ENCODE assay signal across 8 cellular contexts in the genomic region with DNA sequence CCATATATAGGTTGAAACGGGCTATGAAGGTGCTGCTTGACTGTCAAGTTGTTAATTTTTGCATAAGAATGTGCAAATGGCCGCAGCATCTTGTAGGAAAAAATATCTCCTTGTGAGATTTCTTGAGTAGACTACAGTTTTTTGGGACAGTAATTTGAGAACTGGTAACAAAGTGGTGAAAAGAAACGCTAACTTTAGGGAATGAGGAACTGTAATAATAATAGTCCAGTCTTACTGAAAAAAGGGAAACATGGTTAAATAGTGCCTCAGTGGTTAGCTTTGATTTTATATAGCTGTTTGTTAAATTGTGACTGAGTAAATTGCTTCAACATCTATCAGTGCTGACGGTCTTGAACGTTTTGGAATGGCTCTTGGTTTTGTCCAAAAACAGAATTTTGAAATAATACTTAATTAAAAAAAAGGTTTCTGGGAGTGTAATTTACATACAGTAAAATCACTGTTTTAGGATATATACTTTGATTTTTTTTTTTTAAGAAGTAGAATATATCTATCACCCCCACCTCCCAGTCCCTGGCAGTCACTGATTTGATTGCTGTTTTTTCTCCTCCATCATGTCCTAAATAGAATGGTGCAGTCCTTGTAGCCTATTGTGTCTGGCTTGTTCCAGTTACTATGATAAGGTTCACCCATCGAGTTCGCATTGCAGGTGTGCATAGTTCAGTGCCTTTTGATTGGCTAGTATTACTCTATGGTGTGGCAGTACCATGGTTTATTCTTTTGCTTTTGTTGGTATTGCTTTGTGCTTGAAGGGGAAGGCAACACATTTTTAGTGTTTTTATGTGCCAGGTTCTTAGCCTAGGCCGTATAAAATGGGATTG. TPM values are rescaled to one million over a fixed set of nuclear protein-coding genes. Genes with fewer than 3 reads are reported as not detected.
DNase-seq lines count a peak whose midpoint lies in the region; ATAC-seq and TF ChIP-seq lines count a peak whose summit lies in the region.

No MANE protein-coding gene starts in this region.

- H3K4me1 Mint-ChIP-seq in activated naive CD4-positive, alpha-beta T cell treated with anti-CD3 and anti-CD28 coated beads, Interleukin-2, amount 50 U/mL, for 24 hours: peaks cover 57% of the 10 kb centered on the region

- 11% methylated on average over 8 of the region's 8 CpGs for WGBS in right lobe of liver (ENCODE audit: insufficient coverage, low coverage, low lambda C conversion rate, missing lambda C conversion rate)
- WGBS in transverse colon (ENCODE audit: low coverage in 1 of 2), 2 donors: 15 to 25% methylated on average over 8 of the region's 8 CpGs

- peak overlapping the region; percentile 99 for H3K4me3 Mint-ChIP-seq in activated naive CD4-positive, alpha-beta T cell treated with anti-CD3 and anti-CD28 coated beads, Interleukin-2, amount 50 U/mL, for 24 hours

- intact Hi-C loops in right lobe of liver (cut with DNase I): no loop called here
- intact Hi-C loops in transverse colon (cut with DNase I; ENCODE audit: low total_unique reads): no loop called here

- no peaks in the 10 kb centered on the region for H3K9me3 ChIP-seq in adipocyte (ENCODE audit: control insufficient read depth, low read length)
- H3K9me3 ChIP-seq in right lobe of liver: no peaks in the 10 kb centered on the region
- no peaks in the 10 kb centered on the region for H3K9me3 ChIP-seq in transverse colon

- TF ChIP-seq EP300 in transverse colon (IDR thresholded peaks at IDR 0.05; ENCODE audit: low read depth): no peak

- peak overlapping the region; percentile 43 for H3K27ac Mint-ChIP-seq in activated naive CD4-positive, alpha-beta T cell treated with anti-CD3 and anti-CD28 coated beads, Interleukin-2, amount 50 U/mL, for 24 hours

- TF ChIP-seq POLR2A in right lobe of liver (IDR thresholded peaks at IDR 0.05) (no peak), transverse colon (IDR thresholded peaks at IDR 0.05) (no peak)

- ATAC-seq in right lobe of liver: no peak
- ATAC-seq in GM21526 (IDR thresholded peaks at IDR 0.05; ENCODE audit: low FRiP score, unreplicated experiment): no peak

- H3K27me3 ChIP-seq in adipocyte (replicated peaks; ENCODE audit: control insufficient read depth, insufficient read depth, low read length) (no peaks in the 10 kb centered on the region), right lobe of liver (no peaks in the 10 kb centered on the region), transverse colon (no peaks in the 10 kb centered on the region)

- H3K27ac ChIP-seq in right lobe of liver (no peak overlapping the region), transverse colon (peak overlapping the region; percentile 97 to 100 (median 100))

- H3K36me3 ChIP-seq in adipocyte (ENCODE audit: control insufficient read depth, insufficient read depth, low read length, severe bottlenecking) (peaks cover 50% of the 10 kb centered on the region), right lobe of liver (peaks cover 0 to 19% (median 4%) of the 10 kb centered on the region in 4 donors), transverse colon (peaks cover 0 to 8% (median 0%) of the 10 kb centered on the region in 4 donors)

- H3K4me1 ChIP-seq in adipocyte (ENCODE audit: control insufficient read depth, insufficient read depth, low read length): peaks cover 47% of the 10 kb centered on the region
- peaks cover 2 to 66% (median 29%) of the 10 kb centered on the region in 4 donors for H3K4me1 ChIP-seq in right lobe of liver
- peaks cover 52 to 72% (median 69%) of the 10 kb centered on the region in 4 donors for H3K4me1 ChIP-seq in transverse colon

- DNase-seq in activated naive CD4-positive, alpha-beta T cell (lab: John Stamatoyannopoulos, UW): no peak
- DNase-seq in adipocyte (ENCODE audit: low read depth) (peak; percentile 38), right lobe of liver (no peak), transverse colon (no peak), GM13977 (ENCODE audit: low spot score) (no peak)
- no peak for DNase-seq in activated effector memory CD4-positive, alpha-beta T cell treated with anti-CD3 and anti-CD28 coated beads, Interleukin-2, amount 50 U/mL, for 16 hours

- H3K9ac ChIP-seq in adipocyte (ENCODE audit: low read length): peak overlapping the region; percentile 97

- TF ChIP-seq CTCF in right lobe of liver (IDR thresholded peaks at IDR 0.05) (no peak), transverse colon (IDR thresholded peaks at IDR 0.05) (no peak), GM13977 (IDR thresholded peaks at IDR 0.05; ENCODE audit: extremely low read depth, insufficient read depth, missing control alignments) (no peak)

- no peaks in the 10 kb centered on the region for H3K27me3 Mint-ChIP-seq in activated naive CD4-positive, alpha-beta T cell treated with anti-CD3 and anti-CD28 coated beads, Interleukin-2, amount 50 U/mL, for 24 hours

- peaks cover 19% of the 10 kb centered on the region for H3K36me3 Mint-ChIP-seq in activated naive CD4-positive, alpha-beta T cell treated with anti-CD3 and anti-CD28 coated beads, Interleukin-2, amount 50 U/mL, for 24 hours

- H3K9me3 Mint-ChIP-seq in activated naive CD4-positive, alpha-beta T cell treated with anti-CD3 and anti-CD28 coated beads, Interleukin-2, amount 50 U/mL, for 24 hours: no peaks in the 10 kb centered on the region

- in situ Hi-C loops in transverse colon (cut with MboI; ENCODE audit: low pct_ligation_motif_present in 1 of 4, low pct_unique_long_range_greater_than_20kb in 1 of 4, low sequenced_read_pairs in 3 of 4): no loop called here
- in situ Hi-C loops in GM13977 (cut with MboI; ENCODE audit: low pct_unique_long_range_greater_than_20kb, low sequenced_read_pairs, unreplicated experiment): no loop called here

- H3K4me3 ChIP-seq in adipocyte (ENCODE audit: low read length) (peak overlapping the region; percentile 98), right lobe of liver (peak overlapping the region in 2 of 3 donors; percentile 80 to 82), transverse colon (peak overlapping the region in 3 of 4 donors; percentile 82 to 97 (median 94))

RNA-seq across cellular contexts. Expression of a gene that starts 2.8 kb away (rescaled TPM):
- total RNA-seq in right lobe of liver (10 to 100 TPM; 23.6 to 34.8 (median 28.3) TPM), transverse colon (10 to 100 TPM; 41.4 to 68.5 (median 58.4) TPM)

Comparison
In these comparisons a context has a peak if more than half of its experiments do, and no peak if none do; other contexts are left out.
1. H3K27ac ChIP-seq: peak in transverse colon (4 of 4); none in right lobe of liver (0 of 3).
2. Peak in every context shown above with its lines, with median percentiles within 50 percentile points of each other: H3K4me3 ChIP-seq.